Comparison of ENCODE assay signal across 27 cellular contexts in genomic region chr3:42827023-42827422, GRCh38. TPM values are rescaled to one million over a fixed set of nuclear protein-coding genes. Genes with fewer than 3 reads are reported as not detected.
"Had no signal": no experiment of that assay in that cellular context is flagged by ENCODE, and none has a peak within 500 bp of the region (broad histone marks: within the 10 kb centered on the region; RNA-seq: fewer than 3 reads in every experiment).

No MANE protein-coding gene starts in this region.

- H3K27ac ChIP-seq: heart left ventricle, left ventricle myocardium inferior, right atrium auricular region had no signal

- DNase-seq: cerebellar nuclear complex; effector CD4-positive, alpha-beta T cell; endodermal cell; heart left ventricle; hypothalamus; islet precursor cell; left ventricle myocardium inferior; mesendoderm; natural killer cell; posterior cingulate gyrus; stimulated activated CD4-positive, alpha-beta T cell treated with anti-CD3 and anti-CD28 coated beads, Interleukin-4, amount 100 ng/mL, for 24 hours; stimulated activated naive B cell treated with anti-CD40 and anti-IgM and Interleukin-4, amounts not matched to agents 10 μg/mL and 1 μg/mL and 100 μg/mL, for 72 hours; stimulated activated naive CD8-positive, alpha-beta T cell treated with anti-CD3 and anti-CD28 coated beads, Interleukin-15, amount 100 ng/mL, for 72 hours had no signal

- H3K27me3 ChIP-seq: heart left ventricle, right atrium auricular region had no signal

- H3K36me3 ChIP-seq: heart left ventricle, left ventricle myocardium inferior, right atrium auricular region had no signal

- H3K4me3 ChIP-seq: heart left ventricle, left ventricle myocardium inferior, lung, right atrium auricular region had no signal

- FAIRE-seq: endothelial cell of umbilical vein, frontal cortex, urothelium cell line had no signal

- H3K4me1 ChIP-seq: left ventricle myocardium inferior had no signal

- H3K9me3 ChIP-seq: heart left ventricle, left ventricle myocardium inferior, right atrium auricular region had no signal

- ATAC-seq: esophagus mucosa; heart left ventricle; natural killer cell; stimulated activated naive B cell treated with anti-CD40 and anti-IgM and Interleukin-4, amounts not matched to agents 10 μg/mL and 1 μg/mL and 100 μg/mL, for 72 hours; stimulated activated naive CD8-positive, alpha-beta T cell treated with anti-CD3 and anti-CD28 coated beads, Interleukin-15, amount 100 ng/mL, for 72 hours had no signal

RNA-seq across cellular contexts. Expression of gene ACKR2, which starts 17.8 kb away (rescaled TPM):
- total RNA-seq: endothelial cell of umbilical vein, frontal cortex, pulmonary artery endothelial cell had no signal

RNA-seq across cellular contexts. Expression of gene CYP8B1, which starts 48.7 kb away (rescaled TPM):
- total RNA-seq: cardiac septum, dermis microvascular lymphatic vessel endothelial cell, endodermal cell, endothelial cell of umbilical vein, esophagus mucosa, fibroblast of lung, frontal cortex, glomerular endothelial cell, left ventricle myocardium inferior, myocyte, natural killer cell, neural crest cell, osteocyte, pulmonary artery endothelial cell, right atrium auricular region had no signal
- polyA plus RNA-seq: endothelial cell of umbilical vein, fibroblast of lung, heart left ventricle had no signal

RNA-seq across cellular contexts. Expression of gene CCDC13, which starts 54.0 kb away (rescaled TPM):
- total RNA-seq: esophagus mucosa had no signal
